In genomic region chr13:73058741-73059459, GRCh38 we compare ENCODE assay signal across 8 cellular contexts. TPM values are rescaled to one million over a fixed set of nuclear protein-coding genes. Genes with fewer than 3 reads are reported as not detected.
A peak's percentile ranks its signal among the peaks of the same experiment; 100 is the strongest.
DNase-seq lines count a peak whose midpoint lies in the region; ATAC-seq and TF ChIP-seq lines count a peak whose summit lies in the region.

TSS of gene KLF5 (plus strand) at chr13:73059005. CDS start at chr13:73059328, 323 bp downstream.

- H3K27ac ChIP-seq in HCT116 (ENCODE audit: low read depth, low read length) (peak within 1 kb of the TSS; percentile 83), MM.1S (ENCODE audit: low read length) (peak within 1 kb of the TSS; percentile 50; the same call in 1 of the 2 replicates), thoracic aorta (peak within 1 kb of the TSS; percentile 18 to 45)

- peak within 1 kb of the TSS; percentile 75 to 86 for H3K4me3 ChIP-seq in HCT116 (replicated peaks in 1 of 2; ENCODE audit: low read depth in 1 of 2, low read length in 2 of 2)
- H3K4me3 ChIP-seq in MM.1S (ENCODE audit: low read length), result peak within 1 kb of the TSS; percentile 74
- H3K4me3 ChIP-seq in thoracic aorta, result peak within 1 kb of the TSS; percentile 79

- H4K20me1 ChIP-seq in HCT116 (ENCODE audit: insufficient read depth) (peaks cover 4% of the 10 kb centered on the region; the same call in 1 of the 2 replicates), MM.1S (ENCODE audit: insufficient read depth, low read length) (no peaks in the 10 kb centered on the region)

- H3K9ac ChIP-seq in HCT116 (ENCODE audit: low read length) (peak within 1 kb of the TSS; percentile 80), MM.1S (ENCODE audit: low read length) (peak within 1 kb of the TSS; percentile 71)

- H3K9me3 Mint-ChIP-seq in activated naive CD4-positive, alpha-beta T cell treated with anti-CD3 and anti-CD28 coated beads, Interleukin-2, amount 10 ng/mL, durations not matched to agents 7 days and 5 days, result no peaks in the 10 kb centered on the region

- RAD21 ChIA-PET in HCT116 (lab: Charles Lee; ENCODE audit: low non-redundant PET in 1 of 2, low total read pairs in 2 of 2, uncharacterized antibody in 2 of 2, unreplicated experiment in 2 of 2), result no interaction called here

- peak within 1 kb of the TSS; percentile 91 for H3K27ac Mint-ChIP-seq in activated naive CD4-positive, alpha-beta T cell treated with anti-CD3 and anti-CD28 coated beads, Interleukin-2, amount 10 ng/mL, durations not matched to agents 7 days and 5 days

- peak within 1 kb of the TSS; percentile 90 for H3K4me2 ChIP-seq in HCT116 (ENCODE audit: low read length)
- peak within 1 kb of the TSS; percentile 60; the same call in 1 of the 2 replicates for H3K4me2 ChIP-seq in MM.1S (ENCODE audit: low read depth, low read length)

- peaks cover 14% of the 10 kb centered on the region for H3K36me3 Mint-ChIP-seq in activated naive CD4-positive, alpha-beta T cell treated with anti-CD3 and anti-CD28 coated beads, Interleukin-2, amount 10 ng/mL, durations not matched to agents 7 days and 5 days

- TF ChIP-seq CTCF in HCT116 (IDR thresholded peaks at IDR 0.05 in 2 of 3, conservative IDR thresholded peaks at IDR 0.05 in 1 of 3; ENCODE audit: borderline replicate concordance in 1 of 3, insufficient read depth in 1 of 3, low read depth in 2 of 3, low read length in 2 of 3), result no peak
- no peak for TF ChIP-seq CTCF in MM.1S (IDR thresholded peaks at IDR 0.05; ENCODE audit: low read length)
- no peak for TF ChIP-seq CTCF in omental fat pad (IDR thresholded peaks at IDR 0.05)
- TF ChIP-seq CTCF in thoracic aorta (IDR thresholded peaks at IDR 0.05), result no peak

- peaks cover 34 to 61% of the 10 kb centered on the region in 2 experiments for H3K4me1 ChIP-seq in HCT116 (ENCODE audit: control insufficient read depth in 1 of 2, insufficient read depth in 2 of 2, low read length in 2 of 2)
- H3K4me1 ChIP-seq in MM.1S (ENCODE audit: low read length), result no peaks in the 10 kb centered on the region
- peaks cover 0 to 14% of the 10 kb centered on the region in 2 donors for H3K4me1 ChIP-seq in thoracic aorta (ENCODE audit: control insufficient read depth in 1 of 2, low read depth in 2 of 2)

- CTCF ChIA-PET in HCT116 (lab: Charles Lee), result interaction anchor here (1.4 kb wide), 1 partner anchor 219 kb away, joined by 3 read pairs; no protein-coding TSS in a partner anchor
- CTCF ChIA-PET in activated naive CD4-positive, alpha-beta T cell treated with anti-CD3 and anti-CD28 coated beads, Interleukin-2, amount 10 ng/mL, durations not matched to agents 7 days and 5 days (lab: Charles Lee), result interaction anchor here (0.8 to 1.5 kb wide), 3 partner anchors 9 to 648 kb away, joined by 3 to 4 read pairs (median 4); no protein-coding TSS in a partner anchor

- H3K4me3 Mint-ChIP-seq in activated naive CD4-positive, alpha-beta T cell treated with anti-CD3 and anti-CD28 coated beads, Interleukin-2, amount 10 ng/mL, durations not matched to agents 7 days and 5 days, result peak within 1 kb of the TSS; percentile 84

- TF ChIP-seq POLR2A in HCT116 (IDR thresholded peaks at IDR 0.05; ENCODE audit: borderline replicate concordance, extremely low read depth, insufficient read depth, insufficient read length), result peak; percentile 94

- H2AFZ ChIP-seq in HCT116 (ENCODE audit: low read depth, low read length, poor library complexity, severe bottlenecking) (peak within 1 kb of the TSS; percentile 59), MM.1S (ENCODE audit: low read length) (peak within 1 kb of the TSS; percentile 49)

- intact Hi-C loops in HCT116 (cut with micrococcal nuclease), result loop anchor here (5.0 kb wide), 2 partner anchors 217 to 648 kb away; no protein-coding TSS in a partner anchor

- peaks cover 23% of the 10 kb centered on the region for H3K4me1 Mint-ChIP-seq in activated naive CD4-positive, alpha-beta T cell treated with anti-CD3 and anti-CD28 coated beads, Interleukin-2, amount 10 ng/mL, durations not matched to agents 7 days and 5 days

- DNase-seq in GM03348 (ENCODE audit: low spot score), result peak; percentile 100
- DNase-seq in HCT116 (ENCODE audit: low read depth, low spot score), result peak; percentile 94
- peak; percentile 89 for DNase-seq in MM.1S
- DNase-seq in SK-MEL-5 (ENCODE audit: low read depth, low spot score), result peak; percentile 95
- DNase-seq in activated naive CD4-positive, alpha-beta T cell treated with anti-CD3 and anti-CD28 coated beads, Interleukin-2, amount 10 ng/mL, durations not matched to agents 7 days and 5 days, result peak; percentile 98
- peak; percentile 96 for DNase-seq in glomerular visceral epithelial cell (ENCODE audit: extremely low spot score)
- peak; percentile 96 for DNase-seq in omental fat pad (ENCODE audit: low spot score)
- DNase-seq in thoracic aorta (ENCODE audit: low spot score), result peak; percentile 86

- TF ChIP-seq RAD21 in HCT116 (IDR thresholded peaks at IDR 0.05; ENCODE audit: low read depth), result 0 out of 2 replicates have a peak, but pooled peaks have one; percentile 4

- peaks cover 33% of the 10 kb centered on the region for H3K27me3 Mint-ChIP-seq in activated naive CD4-positive, alpha-beta T cell treated with anti-CD3 and anti-CD28 coated beads, Interleukin-2, amount 10 ng/mL, durations not matched to agents 7 days and 5 days

- BruUV-seq in HCT116 (replicated peaks; lab: Mats Ljungman, UMichigan), result no TSS peak

- no peaks in the 10 kb centered on the region for H3K9me3 ChIP-seq in HCT116 (ENCODE audit: control insufficient read depth in 1 of 2, insufficient read depth in 1 of 2, low read depth in 1 of 2, low read length in 2 of 2)
- H3K9me3 ChIP-seq in MM.1S (replicated peaks; ENCODE audit: insufficient read depth, low read length), result no peaks in the 10 kb centered on the region
- no peaks in the 10 kb centered on the region for H3K9me3 ChIP-seq in thoracic aorta

- in situ Hi-C loops in SK-MEL-5 (cut with HindIII; ENCODE audit: low pct_unique_long_range_greater_than_20kb, low sequenced_read_pairs), result no loop called here

- H3K27me3 ChIP-seq in HCT116 (ENCODE audit: insufficient read depth, low read length), result no peaks in the 10 kb centered on the region
- H3K27me3 ChIP-seq in MM.1S (replicated peaks; ENCODE audit: insufficient read depth, low read length), result no peaks in the 10 kb centered on the region
- no peaks in the 10 kb centered on the region for H3K27me3 ChIP-seq in thoracic aorta (replicated peaks; ENCODE audit: insufficient read depth)

- POLR2A ChIA-PET in HCT116 (lab: Charles Lee), result interaction anchor here (0.7 to 1.9 kb wide), 6 partner anchors 9 to 362 kb away, joined by 3 to 8 read pairs (median 4); no protein-coding TSS in a partner anchor

- ATAC-seq in HCT116, result peak; percentile 91
- peak; percentile 92 for ATAC-seq in omental fat pad (ENCODE audit: low FRiP score)
- peak; percentile 66 for ATAC-seq in thoracic aorta (ENCODE audit: insufficient number of reproducible peaks, low FRiP score, low read depth)

- no peaks in the 10 kb centered on the region for H3K9me2 ChIP-seq in HCT116 (ENCODE audit: insufficient read depth)
- no peaks in the 10 kb centered on the region for H3K9me2 ChIP-seq in MM.1S (replicated peaks; ENCODE audit: insufficient read depth, low read length)

- H3K79me2 ChIP-seq in HCT116 (ENCODE audit: insufficient read depth, low read length), result peaks cover 48% of the 10 kb centered on the region
- H3K79me2 ChIP-seq in MM.1S (ENCODE audit: low read length), result no peaks in the 10 kb centered on the region

- H3F3A ChIP-seq in MM.1S (ENCODE audit: insufficient read depth, low read length), result no peaks in the 10 kb centered on the region

- H3K36me3 ChIP-seq in HCT116 (ENCODE audit: control insufficient read depth in 1 of 2, insufficient read depth in 2 of 2, low read length in 2 of 2), result peaks cover 9 to 18% of the 10 kb centered on the region in 2 experiments
- H3K36me3 ChIP-seq in MM.1S (replicated peaks; ENCODE audit: insufficient read depth, low read length), result no peaks in the 10 kb centered on the region
- H3K36me3 ChIP-seq in thoracic aorta, result no peaks in the 10 kb centered on the region

TF ChIP-seq in HCT116, 20 proteins besides CTCF, POLR2A, EP300 and RAD21 (continues in another document):
- no peak for TF ChIP-seq SRF (IDR thresholded peaks at IDR 0.05; ENCODE audit: low read depth)
- peak; percentile 86 for TF ChIP-seq SIN3A (IDR thresholded peaks at IDR 0.05; ENCODE audit: low read depth)
- no peak for TF ChIP-seq YY1 (IDR thresholded peaks at IDR 0.05; ENCODE audit: extremely low read depth, insufficient replicate concordance, low read depth, low read length)
- 0 out of 2 replicates have a peak, but pooled peaks have one; percentile 18 for TF ChIP-seq CBX3 (IDR thresholded peaks at IDR 0.05; ENCODE audit: low read depth)
- peak; percentile 28 for TF ChIP-seq ZBTB33 (IDR thresholded peaks at IDR 0.05; ENCODE audit: extremely low read depth, insufficient replicate concordance, low read length)
- peak; percentile 93 for TF ChIP-seq MAX (IDR thresholded peaks at IDR 0.05)
- TF ChIP-seq POLR2AphosphoS5 (IDR thresholded peaks at IDR 0.05; ENCODE audit: low read depth, low read length), result peak; percentile 98
- peak; percentile 20 for TF ChIP-seq TCF7L2 (IDR thresholded peaks at IDR 0.05; ENCODE audit: borderline replicate concordance, extremely low read depth, insufficient read depth, insufficient read length)
- TF ChIP-seq SP1 (IDR thresholded peaks at IDR 0.05; ENCODE audit: low read depth), result peak; percentile 95
- TF ChIP-seq EGR1 (IDR thresholded peaks at IDR 0.05; ENCODE audit: low read depth), result peak; percentile 82

RNA-seq across cellular contexts. Expression of gene KLF5, which starts in this region (rescaled TPM):
- 59.2 TPM for total RNA-seq in HCT116 (2021; ENCODE audit: unreplicated experiment)
- 43.8 and 54.0 TPM in 2 replicates for polyA plus RNA-seq in HCT116 (2012)
- total RNA-seq in SK-MEL-5 (2014; rRNA removed; shearing (Covaris generic)), result 2.6 and 3.7 TPM in 2 replicates
- polyA plus RNA-seq in SK-MEL-5 (2015; cell fraction: cytosol; rRNA removed), result 3.6 and 5.2 TPM in 2 replicates
- polyA plus RNA-seq in SK-MEL-5 (2015; cell fraction: nucleus; rRNA removed), result 4.0 and 5.1 TPM in 2 replicates
- total RNA-seq in omental fat pad, result 10 to 100 TPM in 2 of 4 donors, 1 to 10 TPM in 2; 3.6 to 32.3 (median 9.6) TPM
- 1 to 10 TPM; 2.6 to 6.2 TPM for total RNA-seq in thoracic aorta

Comparison
In these comparisons a context has a peak if more than half of its experiments do, and no peak if none do; other contexts are left out.
1. Peak in every context shown above with its lines: DNase-seq, ATAC-seq, H3K4me3 ChIP-seq and H3K27ac ChIP-seq.
2. H3K27ac ChIP-seq: peak in every context shown above with its lines; median percentile 83 in HCT116; 50 in MM.1S; 32 in thoracic aorta.